In genomic region chr2:239252433-239253200, GRCh38 we compare ENCODE assay signal across 8 cellular contexts.
DNase-seq lines count a peak whose midpoint lies in the region; ATAC-seq lines count a peak whose summit lies in the region.
"Had no signal": no experiment of that assay in that cellular context is flagged by ENCODE, and none has a peak within 500 bp of the region (broad histone marks: within the 10 kb centered on the region; RNA-seq: fewer than 3 reads in every experiment).

No MANE protein-coding gene starts in this region.

- no peaks in the 10 kb centered on the region for H3K27me3 Mint-ChIP-seq in T-cell
- H3K27me3 Mint-ChIP-seq in stimulated activated naive CD8-positive, alpha-beta T cell treated with anti-CD3 and anti-CD28 coated beads, Interleukin-15, amount 100 ng/mL, for 72 hours: peaks cover 6% of the 10 kb centered on the region

- peaks cover 25% of the 10 kb centered on the region for H3K36me3 Mint-ChIP-seq in T-cell

- H3K27ac Mint-ChIP-seq in T-cell: peak overlapping the region; percentile 78 to 81
- H3K27ac Mint-ChIP-seq in stimulated activated naive CD8-positive, alpha-beta T cell treated with anti-CD3 and anti-CD28 coated beads, Interleukin-15, amount 100 ng/mL, for 72 hours: peak overlapping the region; percentile 33 to 56

- intact Hi-C loops in left ventricle myocardium superior (cut with micrococcal nuclease): no loop called here

- peaks cover 72 to 80% (median 78%) of the 10 kb centered on the region in 3 donors for H3K4me1 Mint-ChIP-seq in T-cell
- peaks cover 88% of the 10 kb centered on the region for H3K4me1 Mint-ChIP-seq in stimulated activated naive CD8-positive, alpha-beta T cell treated with anti-CD3 and anti-CD28 coated beads, Interleukin-15, amount 100 ng/mL, for 72 hours

- H3K9me3 Mint-ChIP-seq in T-cell: peaks cover 2 to 5% (median 3%) of the 10 kb centered on the region in 3 donors
- peaks cover 3 to 4% of the 10 kb centered on the region in 2 donors for H3K9me3 Mint-ChIP-seq in stimulated activated naive CD8-positive, alpha-beta T cell treated with anti-CD3 and anti-CD28 coated beads, Interleukin-15, amount 100 ng/mL, for 72 hours

- H3K4me3 Mint-ChIP-seq in T-cell: peak overlapping the region; percentile 60 to 85 (median 71)
- H3K4me3 Mint-ChIP-seq in stimulated activated naive CD8-positive, alpha-beta T cell treated with anti-CD3 and anti-CD28 coated beads, Interleukin-15, amount 100 ng/mL, for 72 hours: peak overlapping the region; percentile 85 to 87

- CTCF ChIA-PET in T-cell (lab: Charles Lee): interaction anchor here (0.8 to 1.0 kb wide), 2 partner anchors 11 to 16 kb away, joined by 3 read pairs; no protein-coding TSS in a partner anchor

- ATAC-seq in GM21515 (IDR thresholded peaks at IDR 0.05; ENCODE audit: unreplicated experiment): peak; percentile 25
- peak; percentile 47 to 74 (median 54) for ATAC-seq in T-cell (replicated peaks in 1 of 4)
- peak; percentile 75 for ATAC-seq in left ventricle myocardium superior
- ATAC-seq in stimulated activated naive CD8-positive, alpha-beta T cell treated with anti-CD3 and anti-CD28 coated beads, Interleukin-15, amount 100 ng/mL, for 72 hours: no peak
- ATAC-seq in HG03159 (IDR thresholded peaks at IDR 0.05; ENCODE audit: unreplicated experiment): no peak

- DNase-seq in T-cell: peak in 2 of 34 experiments; percentile 15 to 30
- peak; percentile 86 for DNase-seq in left ventricle myocardium superior
- DNase-seq in stimulated activated naive CD8-positive, alpha-beta T cell treated with anti-CD3 and anti-CD28 coated beads, Interleukin-15, amount 100 ng/mL, for 72 hours: no peak
- no peak for DNase-seq in DMS 273 treated with DMSO at 0.1 percent for 48 hours (lab: John Stamatoyannopoulos, UW)
- DNase-seq in NCI-H510A (lab: John Stamatoyannopoulos, UW): no peak
- DNase-seq: activated effector memory CD4-positive, alpha-beta T cell treated with Interleukin-2 at 50 U/mL for 16 hours had no signal

- POLR2A ChIA-PET in T-cell (lab: Charles Lee): interaction anchor here in 1 of 2 donors (0.9 kb wide), 1 partner anchor 148 kb away, joined by 3 read pairs; the partner anchor contains the start of gene HDAC4

Comparison
In these comparisons a context has a peak if more than half of its experiments do, and no peak if none do; other contexts are left out.
1. ATAC-seq: peak in GM21515 (single experiment), T-cell (4 of 4) and left ventricle myocardium superior (single experiment); none in stimulated activated naive CD8-positive, alpha-beta T cell treated with anti-CD3 and anti-CD28 coated beads, Interleukin-15, amount 100 ng/mL, for 72 hours (single experiment) and HG03159 (single experiment).